ENCODE assay signal across 8 cellular contexts in the genomic region with DNA sequence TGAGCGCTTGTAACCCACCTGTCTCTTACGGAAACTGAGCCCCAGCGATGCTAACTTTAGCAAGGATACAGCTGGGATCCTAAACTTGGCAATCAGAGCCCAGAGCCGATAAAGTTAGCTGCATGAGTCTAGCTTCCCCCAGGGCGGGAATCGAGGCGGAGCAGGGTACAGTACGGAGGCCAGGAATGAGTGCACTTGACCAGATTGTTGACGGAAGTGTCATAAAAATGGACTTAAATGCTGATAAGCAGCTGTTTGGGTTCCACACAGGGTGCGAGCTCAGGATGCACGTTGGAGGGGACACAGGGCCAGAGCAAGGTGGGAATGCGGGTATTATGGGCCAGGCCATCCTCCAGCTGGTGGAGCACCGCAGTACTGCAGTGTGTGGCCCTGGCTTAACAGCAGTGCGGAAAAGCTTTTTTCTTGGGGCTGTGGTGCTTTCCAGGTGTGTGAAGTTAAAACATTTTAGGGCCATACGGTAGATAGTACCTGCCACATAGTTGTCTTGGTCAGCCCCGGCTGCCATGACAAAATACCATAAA. TPM values are rescaled to one million over a fixed set of nuclear protein-coding genes. Genes with fewer than 3 reads are reported as not detected.
DNase-seq lines count a peak whose midpoint lies in the region; ATAC-seq and TF ChIP-seq lines count a peak whose summit lies in the region.
"Not testable (repeated sequence)": the region's sequence is repeated elsewhere in the genome, so short reads cannot be mapped to it uniquely, and the experiment has no call there.

No MANE protein-coding gene starts in this region.

- peaks cover 40% of the 10 kb centered on the region for H3K4me1 Mint-ChIP-seq in activated T-cell treated with anti-CD3 and anti-CD28 coated beads, Interleukin-2, amount 50 U/mL, for 72 hours (ENCODE audit: low read depth)

- ATAC-seq in GM21576 (IDR thresholded peaks at IDR 0.05; ENCODE audit: unreplicated experiment): peak; percentile 33
- ATAC-seq in HG03432 (IDR thresholded peaks at IDR 0.05; ENCODE audit: unreplicated experiment): peak; percentile 38
- peak; percentile 46 to 47 for ATAC-seq in activated T-cell treated with anti-CD3 and anti-CD28 coated beads, Interleukin-2, amount 50 U/mL, for 72 hours (replicated peaks in 1 of 2)
- peak; percentile 40 for ATAC-seq in esophagus mucosa
- peak; percentile 58 for ATAC-seq in mucosa of descending colon
- ATAC-seq in stimulated activated naive CD8-positive, alpha-beta T cell treated with anti-CD3 and anti-CD28 coated beads, Interleukin-15, Interleukin-2, amounts not matched to agents 100 U/mL and 50 U/mL, for 24 hours: peak; percentile 37

- H3K9me2 ChIP-seq in OCI-LY7 (ENCODE audit: insufficient read depth, low read length): not testable (repeated sequence)

- not testable (repeated sequence) for H3K9me3 ChIP-seq in OCI-LY7 (ENCODE audit: low read length); mucosa of descending colon

- peaks cover 12% of the 10 kb centered on the region in 2 donors for H3K36me3 Mint-ChIP-seq in activated T-cell treated with anti-CD3 and anti-CD28 coated beads, Interleukin-2, amount 50 U/mL, for 72 hours (ENCODE audit: insufficient read depth in 2 of 2)

- CTCF ChIA-PET in OCI-LY7 (lab: Charles Lee; ENCODE audit: unreplicated experiment): interaction anchor here (0.7 to 1.1 kb wide), 2 partner anchors 88 to 136 kb away, joined by 3 to 4 read pairs; no protein-coding TSS in a partner anchor

- intact Hi-C loops in OCI-LY7 (cut with micrococcal nuclease; ENCODE audit: unreplicated experiment): loop anchor here (1.0 kb wide), 1 partner anchor 44 kb away; no protein-coding TSS in a partner anchor
- intact Hi-C loops in mucosa of descending colon (cut with DNase I, micrococcal nuclease): not testable (repeated sequence)

- H3K4me1 ChIP-seq in OCI-LY7 (ENCODE audit: insufficient read depth, low read length, poor library complexity, severe bottlenecking): peaks cover 19% of the 10 kb centered on the region
- H3K4me1 ChIP-seq in mucosa of descending colon (ENCODE audit: low read depth): not testable (repeated sequence)

- peak overlapping the region; percentile 95 to 97 for H3K4me3 Mint-ChIP-seq in activated T-cell treated with anti-CD3 and anti-CD28 coated beads, Interleukin-2, amount 50 U/mL, for 72 hours

- not testable (repeated sequence) for H2AFZ ChIP-seq in OCI-LY7 (ENCODE audit: low read length)

- peak overlapping the region; percentile 83 for H3K27ac Mint-ChIP-seq in activated T-cell treated with anti-CD3 and anti-CD28 coated beads, Interleukin-2, amount 50 U/mL, for 72 hours

- H3K4me3 ChIP-seq in OCI-LY7 (ENCODE audit: low read depth, low read length, poor library complexity, severe bottlenecking) (peak overlapping the region; percentile 82), mucosa of descending colon (peak overlapping the region; percentile 27)

- not testable (repeated sequence) for H3K27me3 Mint-ChIP-seq in activated T-cell treated with anti-CD3 and anti-CD28 coated beads, Interleukin-2, amount 50 U/mL, for 72 hours (ENCODE audit: low read depth)

- peak overlapping the region; percentile 84 for H3K27ac ChIP-seq in OCI-LY7 (ENCODE audit: low read depth, low read length, poor library complexity, severe bottlenecking)

- peak; percentile 48; the same call in 1 of the 2 replicates for TF ChIP-seq CTCF in OCI-LY7 (conservative IDR thresholded peaks at IDR 0.05; ENCODE audit: low read length)
- not testable (repeated sequence) for TF ChIP-seq CTCF in mucosa of descending colon (IDR thresholded peaks at IDR 0.05)

- H3K36me3 ChIP-seq in OCI-LY7 (ENCODE audit: insufficient read depth, low read length): peaks cover 17% of the 10 kb centered on the region
- H3K36me3 ChIP-seq in mucosa of descending colon (ENCODE audit: low read depth): not testable (repeated sequence)

- peaks cover 47% of the 10 kb centered on the region for H3K79me2 ChIP-seq in OCI-LY7 (ENCODE audit: insufficient read depth, low read depth, low read length)

- not testable (repeated sequence) for H4K20me1 ChIP-seq in OCI-LY7 (ENCODE audit: insufficient read depth, low read length)

- not testable (repeated sequence) for BruUV-seq in OCI-LY7 (replicated peaks; lab: Mats Ljungman, UMichigan)

- POLR2A ChIA-PET in OCI-LY7 (lab: Charles Lee): interaction anchor here (0.8 kb wide), 1 partner anchor 53 kb away, joined by 3 read pairs; no protein-coding TSS in a partner anchor

- H3K4me2 ChIP-seq in OCI-LY7 (ENCODE audit: low read length): peak overlapping the region; percentile 99

- not testable (repeated sequence) for H3K9me3 Mint-ChIP-seq in activated T-cell treated with anti-CD3 and anti-CD28 coated beads, Interleukin-2, amount 50 U/mL, for 72 hours

- DNase-seq in ELR (ENCODE audit: low read depth): peak; percentile 45
- DNase-seq in OCI-LY7 (ENCODE audit: low spot score): peak; percentile 53
- peak; percentile 33 to 43 for DNase-seq in activated T-cell treated with anti-CD3 and anti-CD28 coated beads, Interleukin-2, amount 50 U/mL, for 72 hours
- not testable (repeated sequence) for DNase-seq in mucosa of descending colon; stimulated activated naive CD8-positive, alpha-beta T cell treated with anti-CD3 and anti-CD28 coated beads, Interleukin-15, Interleukin-2, amounts not matched to agents 100 U/mL and 50 U/mL, for 24 hours

RNA-seq across cellular contexts. Expression of a gene that starts 0.7 kb away (rescaled TPM):
- total RNA-seq in OCI-LY7 (2014; rRNA removed; shearing (Covaris generic)): 170 and 189 TPM in 2 replicates
- 262 and 315 TPM in 2 replicates for total RNA-seq in OCI-LY7 (2022)
- 100 to 1,000 TPM; 131 to 144 TPM for total RNA-seq in activated T-cell treated with anti-CD3 and anti-CD28 coated beads, Interleukin-2, amount 50 U/mL, for 72 hours
- 17.7 TPM for total RNA-seq in esophagus mucosa
- 10 to 100 TPM; 36.3 to 49.7 (median 37.1) TPM for total RNA-seq in mucosa of descending colon
